ENCODE assay signal across 1 cellular context in the genomic region with DNA sequence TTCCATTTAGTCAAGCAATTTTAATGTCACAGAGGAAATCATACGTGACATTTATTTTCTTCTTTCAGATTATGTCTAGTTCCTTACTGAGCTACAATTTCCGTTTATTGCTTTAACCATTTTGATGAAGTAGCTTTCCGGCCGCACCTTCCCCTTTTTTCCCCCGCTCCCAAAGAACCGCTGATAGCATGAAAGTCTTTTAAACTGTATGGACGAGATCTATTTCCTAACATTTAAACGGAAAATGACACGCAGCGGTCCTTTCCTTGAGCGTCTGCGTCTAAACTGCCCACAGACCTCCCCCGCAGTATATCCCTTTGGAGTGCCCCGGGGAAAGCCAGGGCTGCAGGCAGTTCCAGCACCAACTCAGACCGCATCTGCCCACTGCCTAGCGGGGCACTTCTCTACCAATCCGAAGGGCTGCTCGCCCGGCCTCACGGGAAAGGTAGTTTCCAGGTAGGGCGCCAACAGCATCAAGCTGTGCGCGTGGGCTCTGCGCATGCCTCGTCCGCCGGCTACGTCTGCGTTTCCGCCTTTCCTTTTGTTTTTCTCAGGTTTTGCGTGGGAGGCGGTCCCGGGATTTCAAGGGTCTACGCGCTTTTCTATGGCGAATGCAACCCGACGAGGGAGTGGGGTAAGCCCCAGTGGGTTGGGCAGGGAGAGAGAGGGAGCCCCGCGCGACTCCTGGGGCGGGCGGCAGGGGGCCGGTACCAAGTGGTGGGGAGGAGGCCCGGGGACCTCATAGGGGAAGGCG.
A peak's percentile ranks its signal among the peaks of the same experiment; 100 is the strongest.
TF ChIP-seq lines count a peak whose summit lies in the region.

ZNF33A (plus strand) TSS at position 526 of the 754 bp plus-strand sequence. CDS start 1,667 bp downstream, outside the sequence.

TF ChIP-seq in K562, 482 proteins besides CTCF, POLR2A, EP300 and RAD21 (continued from another document and continues in another):
- TF ChIP-seq MBD2 (IDR thresholded peaks at IDR 0.05; ENCODE audit: borderline replicate concordance, low read depth) = peak; percentile 18; the same call in 1 of the 2 replicates
- TF ChIP-seq ZNF436 (CRISPR knock-in tag; IDR thresholded peaks at IDR 0.05) = no peak
- TF ChIP-seq, protein P1, sequence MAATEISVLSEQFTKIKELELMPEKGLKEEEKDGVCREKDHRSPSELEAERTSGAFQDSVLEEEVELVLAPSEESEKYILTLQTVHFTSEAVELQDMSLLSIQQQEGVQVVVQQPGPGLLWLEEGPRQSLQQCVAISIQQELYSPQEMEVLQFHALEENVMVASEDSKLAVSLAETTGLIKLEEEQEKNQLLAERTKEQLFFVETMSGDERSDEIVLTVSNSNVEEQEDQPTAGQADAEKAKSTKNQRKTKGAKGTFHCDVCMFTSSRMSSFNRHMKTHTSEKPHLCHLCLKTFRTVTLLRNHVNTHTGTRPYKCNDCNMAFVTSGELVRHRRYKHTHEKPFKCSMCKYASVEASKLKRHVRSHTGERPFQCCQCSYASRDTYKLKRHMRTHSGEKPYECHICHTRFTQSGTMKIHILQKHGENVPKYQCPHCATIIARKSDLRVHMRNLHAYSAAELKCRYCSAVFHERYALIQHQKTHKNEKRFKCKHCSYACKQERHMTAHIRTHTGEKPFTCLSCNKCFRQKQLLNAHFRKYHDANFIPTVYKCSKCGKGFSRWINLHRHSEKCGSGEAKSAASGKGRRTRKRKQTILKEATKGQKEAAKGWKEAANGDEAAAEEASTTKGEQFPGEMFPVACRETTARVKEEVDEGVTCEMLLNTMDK (IDR thresholded peaks at IDR 0.05; ENCODE audit: borderline replicate concordance, insufficient read depth, low read depth, low read length, poor library complexity, severe bottlenecking) = peak; percentile 58
- no peak for TF ChIP-seq STAT6 (CRISPR knock-in tag; IDR thresholded peaks at IDR 0.05)
- no peak for TF ChIP-seq ATF1 (CRISPR knock-in tag; IDR thresholded peaks at IDR 0.05)
- peak; percentile 81 for TF ChIP-seq ATF1 (tag; IDR thresholded peaks at IDR 0.05)
- TF ChIP-seq ZNF764 (CRISPR knock-in tag; IDR thresholded peaks at IDR 0.05; ENCODE audit: low read depth) = no peak
- TF ChIP-seq RFX7 (CRISPR knock-in tag; IDR thresholded peaks at IDR 0.05) = no peak
- TF ChIP-seq HOXB6 (CRISPR knock-in tag; IDR thresholded peaks at IDR 0.05; ENCODE audit: borderline replicate concordance) = no peak
- no peak for TF ChIP-seq KDM1A (IDR thresholded peaks at IDR 0.05)
- no peak for TF ChIP-seq FUS (optimal IDR thresholded peaks at IDR 0.05; ENCODE audit: low read depth, low read length)
- TF ChIP-seq PYGO2 (tag; IDR thresholded peaks at IDR 0.05) = no peak
- no peak for TF ChIP-seq STAT5B (CRISPR knock-in tag; IDR thresholded peaks at IDR 0.05)
- no peak for TF ChIP-seq SETDB1 (IDR thresholded peaks at IDR 0.05; ENCODE audit: low read length)
- TF ChIP-seq HOMEZ (CRISPR knock-in tag; IDR thresholded peaks at IDR 0.05) = no peak
- no peak for TF ChIP-seq SMAD2 (IDR thresholded peaks at IDR 0.05; ENCODE audit: low read depth, low read length)
- no peak for TF ChIP-seq NCOA1 (IDR thresholded peaks at IDR 0.05; ENCODE audit: low read depth)
- TF ChIP-seq TEAD1 (CRISPR knock-in tag; IDR thresholded peaks at IDR 0.05) = 0 out of 4 replicates have a peak, but pooled peaks of 1 of the 2 experiments have one; percentile 60
- TF ChIP-seq ZNF212 (CRISPR knock-in tag; IDR thresholded peaks at IDR 0.05) = no peak
- TF ChIP-seq ZNF263 (CRISPR knock-in tag; IDR thresholded peaks at IDR 0.05; ENCODE audit: borderline replicate concordance) = no peak; the same call in 1 of the 2 replicates
- no peak for TF ChIP-seq FOXA3 (CRISPR knock-in tag; conservative IDR thresholded peaks at IDR 0.05 in 1 of 2, IDR thresholded peaks at IDR 0.05 in 1 of 2)
- TF ChIP-seq NRF1 (conservative IDR thresholded peaks at IDR 0.05 in 1 of 2, IDR thresholded peaks at IDR 0.05 in 1 of 2) = peak; percentile 93 to 94
- TF ChIP-seq HNRNPLL (IDR thresholded peaks at IDR 0.05; ENCODE audit: low read depth, low read length, poor library complexity, severe bottlenecking) = peak; percentile 76
- TF ChIP-seq, protein P2, sequence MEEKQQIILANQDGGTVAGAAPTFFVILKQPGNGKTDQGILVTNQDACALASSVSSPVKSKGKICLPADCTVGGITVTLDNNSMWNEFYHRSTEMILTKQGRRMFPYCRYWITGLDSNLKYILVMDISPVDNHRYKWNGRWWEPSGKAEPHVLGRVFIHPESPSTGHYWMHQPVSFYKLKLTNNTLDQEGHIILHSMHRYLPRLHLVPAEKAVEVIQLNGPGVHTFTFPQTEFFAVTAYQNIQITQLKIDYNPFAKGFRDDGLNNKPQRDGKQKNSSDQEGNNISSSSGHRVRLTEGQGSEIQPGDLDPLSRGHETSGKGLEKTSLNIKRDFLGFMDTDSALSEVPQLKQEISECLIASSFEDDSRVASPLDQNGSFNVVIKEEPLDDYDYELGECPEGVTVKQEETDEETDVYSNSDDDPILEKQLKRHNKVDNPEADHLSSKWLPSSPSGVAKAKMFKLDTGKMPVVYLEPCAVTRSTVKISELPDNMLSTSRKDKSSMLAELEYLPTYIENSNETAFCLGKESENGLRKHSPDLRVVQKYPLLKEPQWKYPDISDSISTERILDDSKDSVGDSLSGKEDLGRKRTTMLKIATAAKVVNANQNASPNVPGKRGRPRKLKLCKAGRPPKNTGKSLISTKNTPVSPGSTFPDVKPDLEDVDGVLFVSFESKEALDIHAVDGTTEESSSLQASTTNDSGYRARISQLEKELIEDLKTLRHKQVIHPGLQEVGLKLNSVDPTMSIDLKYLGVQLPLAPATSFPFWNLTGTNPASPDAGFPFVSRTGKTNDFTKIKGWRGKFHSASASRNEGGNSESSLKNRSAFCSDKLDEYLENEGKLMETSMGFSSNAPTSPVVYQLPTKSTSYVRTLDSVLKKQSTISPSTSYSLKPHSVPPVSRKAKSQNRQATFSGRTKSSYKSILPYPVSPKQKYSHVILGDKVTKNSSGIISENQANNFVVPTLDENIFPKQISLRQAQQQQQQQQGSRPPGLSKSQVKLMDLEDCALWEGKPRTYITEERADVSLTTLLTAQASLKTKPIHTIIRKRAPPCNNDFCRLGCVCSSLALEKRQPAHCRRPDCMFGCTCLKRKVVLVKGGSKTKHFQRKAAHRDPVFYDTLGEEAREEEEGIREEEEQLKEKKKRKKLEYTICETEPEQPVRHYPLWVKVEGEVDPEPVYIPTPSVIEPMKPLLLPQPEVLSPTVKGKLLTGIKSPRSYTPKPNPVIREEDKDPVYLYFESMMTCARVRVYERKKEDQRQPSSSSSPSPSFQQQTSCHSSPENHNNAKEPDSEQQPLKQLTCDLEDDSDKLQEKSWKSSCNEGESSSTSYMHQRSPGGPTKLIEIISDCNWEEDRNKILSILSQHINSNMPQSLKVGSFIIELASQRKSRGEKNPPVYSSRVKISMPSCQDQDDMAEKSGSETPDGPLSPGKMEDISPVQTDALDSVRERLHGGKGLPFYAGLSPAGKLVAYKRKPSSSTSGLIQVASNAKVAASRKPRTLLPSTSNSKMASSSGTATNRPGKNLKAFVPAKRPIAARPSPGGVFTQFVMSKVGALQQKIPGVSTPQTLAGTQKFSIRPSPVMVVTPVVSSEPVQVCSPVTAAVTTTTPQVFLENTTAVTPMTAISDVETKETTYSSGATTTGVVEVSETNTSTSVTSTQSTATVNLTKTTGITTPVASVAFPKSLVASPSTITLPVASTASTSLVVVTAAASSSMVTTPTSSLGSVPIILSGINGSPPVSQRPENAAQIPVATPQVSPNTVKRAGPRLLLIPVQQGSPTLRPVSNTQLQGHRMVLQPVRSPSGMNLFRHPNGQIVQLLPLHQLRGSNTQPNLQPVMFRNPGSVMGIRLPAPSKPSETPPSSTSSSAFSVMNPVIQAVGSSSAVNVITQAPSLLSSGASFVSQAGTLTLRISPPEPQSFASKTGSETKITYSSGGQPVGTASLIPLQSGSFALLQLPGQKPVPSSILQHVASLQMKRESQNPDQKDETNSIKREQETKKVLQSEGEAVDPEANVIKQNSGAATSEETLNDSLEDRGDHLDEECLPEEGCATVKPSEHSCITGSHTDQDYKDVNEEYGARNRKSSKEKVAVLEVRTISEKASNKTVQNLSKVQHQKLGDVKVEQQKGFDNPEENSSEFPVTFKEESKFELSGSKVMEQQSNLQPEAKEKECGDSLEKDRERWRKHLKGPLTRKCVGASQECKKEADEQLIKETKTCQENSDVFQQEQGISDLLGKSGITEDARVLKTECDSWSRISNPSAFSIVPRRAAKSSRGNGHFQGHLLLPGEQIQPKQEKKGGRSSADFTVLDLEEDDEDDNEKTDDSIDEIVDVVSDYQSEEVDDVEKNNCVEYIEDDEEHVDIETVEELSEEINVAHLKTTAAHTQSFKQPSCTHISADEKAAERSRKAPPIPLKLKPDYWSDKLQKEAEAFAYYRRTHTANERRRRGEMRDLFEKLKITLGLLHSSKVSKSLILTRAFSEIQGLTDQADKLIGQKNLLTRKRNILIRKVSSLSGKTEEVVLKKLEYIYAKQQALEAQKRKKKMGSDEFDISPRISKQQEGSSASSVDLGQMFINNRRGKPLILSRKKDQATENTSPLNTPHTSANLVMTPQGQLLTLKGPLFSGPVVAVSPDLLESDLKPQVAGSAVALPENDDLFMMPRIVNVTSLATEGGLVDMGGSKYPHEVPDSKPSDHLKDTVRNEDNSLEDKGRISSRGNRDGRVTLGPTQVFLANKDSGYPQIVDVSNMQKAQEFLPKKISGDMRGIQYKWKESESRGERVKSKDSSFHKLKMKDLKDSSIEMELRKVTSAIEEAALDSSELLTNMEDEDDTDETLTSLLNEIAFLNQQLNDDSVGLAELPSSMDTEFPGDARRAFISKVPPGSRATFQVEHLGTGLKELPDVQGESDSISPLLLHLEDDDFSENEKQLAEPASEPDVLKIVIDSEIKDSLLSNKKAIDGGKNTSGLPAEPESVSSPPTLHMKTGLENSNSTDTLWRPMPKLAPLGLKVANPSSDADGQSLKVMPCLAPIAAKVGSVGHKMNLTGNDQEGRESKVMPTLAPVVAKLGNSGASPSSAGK (IDR thresholded peaks at IDR 0.05) = no peak
- TF ChIP-seq TARDBP (IDR thresholded peaks at IDR 0.05) = no peak
- peak; percentile 3; the same call in 1 of the 2 replicates for TF ChIP-seq MAFK (IDR thresholded peaks at IDR 0.05; ENCODE audit: low read length)
- no peak for TF ChIP-seq ZBED1 (IDR thresholded peaks at IDR 0.05)
- TF ChIP-seq, protein P3, sequence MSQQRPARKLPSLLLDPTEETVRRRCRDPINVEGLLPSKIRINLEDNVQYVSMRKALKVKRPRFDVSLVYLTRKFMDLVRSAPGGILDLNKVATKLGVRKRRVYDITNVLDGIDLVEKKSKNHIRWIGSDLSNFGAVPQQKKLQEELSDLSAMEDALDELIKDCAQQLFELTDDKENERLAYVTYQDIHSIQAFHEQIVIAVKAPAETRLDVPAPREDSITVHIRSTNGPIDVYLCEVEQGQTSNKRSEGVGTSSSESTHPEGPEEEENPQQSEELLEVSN (IDR thresholded peaks at IDR 0.05; ENCODE audit: borderline replicate concordance in 1 of 2, extremely low read depth in 1 of 2, insufficient read depth in 1 of 2, insufficient read length in 1 of 2, low read depth in 1 of 2, low read length in 1 of 2, poor library complexity in 1 of 2, severe bottlenecking in 1 of 2) = no peak
- peak; percentile 46 for TF ChIP-seq ASH1L (IDR thresholded peaks at IDR 0.05; ENCODE audit: borderline replicate concordance, low read depth, partially characterized antibody)
- 0 out of 2 replicates have a peak, but pooled peaks have one; percentile 18 for TF ChIP-seq ZSCAN29 (IDR thresholded peaks at IDR 0.05)
- no peak for TF ChIP-seq ZC3H11A (IDR thresholded peaks at IDR 0.05; ENCODE audit: low read depth, low read length)
- no peak for TF ChIP-seq THRAP3 (IDR thresholded peaks at IDR 0.05; ENCODE audit: borderline replicate concordance)
- TF ChIP-seq E2F3 (CRISPR knock-in tag; IDR thresholded peaks at IDR 0.05) = no peak
- TF ChIP-seq POU5F1 (IDR thresholded peaks at IDR 0.05; ENCODE audit: borderline replicate concordance, low read depth, low read length, partially characterized antibody) = peak; percentile 49
- TF ChIP-seq ZNF354B (CRISPR knock-in tag; IDR thresholded peaks at IDR 0.05) = no peak
- no peak for TF ChIP-seq RBM14 (IDR thresholded peaks at IDR 0.05; ENCODE audit: borderline replicate concordance, insufficient read depth, low read depth, low read length)
- peak; percentile 36 to 58; a peak in 3 of 4 replicates for TF ChIP-seq SIX5 (IDR thresholded peaks at IDR 0.05; ENCODE audit: borderline replicate concordance in 1 of 2, insufficient read depth in 1 of 2, low read depth in 1 of 2, low read length in 2 of 2)
- no peak for TF ChIP-seq FIP1L1 (IDR thresholded peaks at IDR 0.05; ENCODE audit: low read depth, low read length, poor library complexity, severe bottlenecking)
- TF ChIP-seq SREBF1 (IDR thresholded peaks at IDR 0.05; ENCODE audit: borderline replicate concordance, low read depth, low read length) = 0 out of 2 replicates have a peak, but pooled peaks have one; percentile 11
- no peak for TF ChIP-seq PHB2 (IDR thresholded peaks at IDR 0.05; ENCODE audit: low read depth)
- TF ChIP-seq ZFP36 (IDR thresholded peaks at IDR 0.05; ENCODE audit: low read depth, low read length, partially characterized antibody) = no peak
- no peak for TF ChIP-seq CEBPG (CRISPR knock-in tag; IDR thresholded peaks at IDR 0.05)
- no peak for TF ChIP-seq CEBPG (tag; conservative IDR thresholded peaks at IDR 0.05 in 1 of 2, IDR thresholded peaks at IDR 0.05 in 1 of 2)
- TF ChIP-seq COPS2 (conservative IDR thresholded peaks at IDR 0.05) = no peak
- TF ChIP-seq ZNF12 (CRISPR knock-in tag; IDR thresholded peaks at IDR 0.05) = no peak
- no peak for TF ChIP-seq SRSF7 (optimal IDR thresholded peaks at IDR 0.05; ENCODE audit: low read depth, low read length)
